ENCODE assay signal across 7 cellular contexts in the genomic region with DNA sequence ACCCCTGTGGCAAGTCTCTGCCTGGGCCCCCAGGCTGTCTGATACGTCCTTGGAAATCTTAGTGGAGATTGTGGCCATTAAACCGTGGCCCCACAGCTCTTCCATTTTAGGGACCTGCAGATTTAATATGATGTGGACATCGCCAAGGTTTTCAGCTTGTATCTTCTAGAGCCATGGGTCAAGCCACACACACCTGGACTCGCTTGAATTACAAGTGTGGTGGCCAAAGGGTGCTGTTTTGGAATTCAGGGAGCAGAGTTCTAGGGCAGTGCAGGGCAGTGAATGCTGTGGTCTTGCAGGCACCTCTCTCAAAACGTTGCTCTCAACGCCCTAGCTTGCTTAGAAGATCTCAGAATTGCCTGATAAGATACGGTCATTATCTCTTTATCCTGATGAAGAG.
"Had no signal": no experiment of that assay in that cellular context is flagged by ENCODE, and none has a peak within 500 bp of the region (broad histone marks: within the 10 kb centered on the region; RNA-seq: fewer than 3 reads in every experiment).

No MANE protein-coding gene starts in this region.

- H2AFZ ChIP-seq: GM23248 had no signal

- H3K27ac ChIP-seq: GM23248, HL-60 had no signal

- H3K9me3 ChIP-seq: HAP-1 had no signal

- H3K4me3 ChIP-seq: GM23248, HAP-1 had no signal

- H3K27me3 Mint-ChIP-seq: IgD-negative memory B cell had no signal

- H3K9ac ChIP-seq: GM23248 had no signal

- H3K36me3 Mint-ChIP-seq: IgD-negative memory B cell had no signal

- DNase-seq: GM23248, GOT3, H7, HFFc6 had no signal

- H3K27ac Mint-ChIP-seq: HFFc6, IgD-negative memory B cell had no signal

- H3K4me3 Mint-ChIP-seq: HFFc6, IgD-negative memory B cell had no signal

- H3K36me3 ChIP-seq: HAP-1 had no signal

- H3K4me1 Mint-ChIP-seq: IgD-negative memory B cell had no signal
